ENCODE assay signal across 30 cellular contexts in the genomic region with DNA sequence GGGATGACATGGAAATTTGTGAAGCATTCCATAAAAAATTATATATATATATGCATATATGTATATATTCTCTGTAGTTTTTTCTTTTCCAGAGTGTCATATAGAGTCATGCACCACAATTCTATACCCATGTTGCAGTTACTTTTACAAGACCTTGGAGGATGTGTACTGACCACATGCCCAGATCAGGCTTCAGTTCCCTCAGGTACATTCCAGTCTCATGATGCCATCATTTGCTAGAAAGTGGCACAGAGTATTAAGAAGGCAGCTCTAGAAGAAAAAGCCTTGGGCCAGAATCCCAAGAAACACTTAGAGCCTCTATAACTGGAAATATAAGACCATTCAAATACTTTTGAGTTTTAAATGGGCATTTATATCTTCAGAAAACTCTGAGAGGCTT.
"Had no signal": no experiment of that assay in that cellular context is flagged by ENCODE, and none has a peak within 500 bp of the region (broad histone marks: within the 10 kb centered on the region; RNA-seq: fewer than 3 reads in every experiment).

No MANE protein-coding gene starts in this region.

- H3K27ac ChIP-seq: cardiac muscle cell, KMS-11, Peyer's patch, VCaP had no signal

- ATAC-seq: activated CD8-positive, alpha-beta memory T cell treated with anti-CD3 and anti-CD28 coated beads, Interleukin-2, amount 10 ng/mL, durations not matched to agents 7 days and 5 days; activated naive CD8-positive, alpha-beta T cell treated with anti-CD3 and anti-CD28 coated beads, Interleukin-2, amount 50 U/mL, for 24 hours; activated T-cell treated with anti-CD3 and anti-CD28 coated beads, Interleukin-2, amount 50 U/mL, for 72 hours; activated T-helper 17 cell treated with anti-CD3 and anti-CD28 coated beads, Interleukin-2, amount 50 U/mL, for 72 hours; Right ventricle myocardium inferior; SK-N-SH treated with all-trans-retinoic acid at 6 μM for 48 hours; T-cell; T-helper 17 cell had no signal

- H3K4me1 ChIP-seq: Peyer's patch had no signal

- H3K4me2 ChIP-seq: KMS-11 had no signal

- H3K9me3 ChIP-seq: Peyer's patch had no signal

- H3K36me3 ChIP-seq: cardiac muscle cell, Peyer's patch had no signal

- DNase-seq: activated B cell treated with CpG ODN at 0.5 μM for 24 hours; activated CD4-positive, alpha-beta memory T cell treated with anti-CD3 and anti-CD28 coated beads, Interleukin-2, amount 10 ng/mL, durations not matched to agents 7 days and 5 days; activated CD4-positive, alpha-beta T cell treated with anti-CD3 and anti-CD28 coated beads for 4 hours; activated CD4-positive, alpha-beta T cell treated with anti-CD3 and anti-CD28 coated beads, Interleukin-2, amount 50 U/mL, for 1 hour; activated CD4-positive, CD25-positive, alpha-beta regulatory T cell treated with anti-CD3 and anti-CD28 coated beads, Interleukin-2, amount 50 U/mL, for 72 hours; activated CD8-positive, alpha-beta memory T cell treated with anti-CD3 and anti-CD28 coated beads for 24 hours; activated CD8-positive, alpha-beta memory T cell treated with anti-CD3 and anti-CD28 coated beads, Interleukin-2, amount 10 ng/mL, durations not matched to agents 7 days and 5 days; activated gamma-delta T cell treated with Interleukin-2 at 50 U/mL for 16 hours; activated naive CD4-positive, alpha-beta T cell treated with anti-CD3 and anti-CD28 coated beads, Interleukin-2, amount 10 ng/mL, durations not matched to agents 7 days and 5 days; activated naive CD8-positive, alpha-beta T cell treated with anti-CD3 and anti-CD28 coated beads, Interleukin-2, amount 50 U/mL, for 24 hours; activated T-cell treated with anti-CD3 and anti-CD28 coated beads, Interleukin-2, amount 50 U/mL, for 1 hour; activated T-cell treated with anti-CD3 and anti-CD28 coated beads, Interleukin-2, amount 50 U/mL, for 72 hours; anterior cingulate cortex; NCI-H1105; NCI-H1417 treated with DMSO at 0.1 percent for 48 hours; NCI-H187 treated with DMSO at 0.1 percent for 48 hours; NCI-H2081; NCI-H226; NCI-H524 treated with DMSO at 0.1 percent for 48 hours; Peyer's patch; RPMI8226; SIG-M5; T-cell; T-helper 17 cell had no signal

- H3K4me3 ChIP-seq: cardiac muscle cell, Peyer's patch had no signal

- H3K27me3 ChIP-seq: cardiac muscle cell, Peyer's patch had no signal
